Comparison of ENCODE assay signal across 13 cellular contexts in genomic region chr2:10254373-10255188, GRCh38. TPM values are rescaled to one million over a fixed set of nuclear protein-coding genes. Genes with fewer than 3 reads are reported as not detected.
DNase-seq lines count a peak whose midpoint lies in the region; ATAC-seq, FAIRE-seq and TF ChIP-seq lines count a peak whose summit lies in the region.
"Had no signal": no experiment of that assay in that cellular context is flagged by ENCODE, and none has a peak within 500 bp of the region (broad histone marks: within the 10 kb centered on the region; RNA-seq: fewer than 3 reads in every experiment).

No MANE protein-coding gene starts in this region.

- H3K36me3 Mint-ChIP-seq in CD14-positive monocyte = peaks cover 0 to 6% of the 10 kb centered on the region in 2 donors
- H3K36me3 Mint-ChIP-seq: CD8-positive, alpha-beta T cell had no signal

- peak; percentile 75 for ATAC-seq in HCT116
- ATAC-seq in HepG2 = peak; percentile 52
- ATAC-seq in GM21367 (IDR thresholded peaks at IDR 0.05; ENCODE audit: unreplicated experiment) = no peak
- ATAC-seq: CD8-positive, alpha-beta T cell had no signal

- intact Hi-C loops in CD14-positive monocyte (cut with micrococcal nuclease) = no loop called here
- intact Hi-C loops in HCT116 (cut with micrococcal nuclease) = no loop called here
- intact Hi-C loops in HepG2 (cut with micrococcal nuclease; ENCODE audit: unreplicated experiment) = no loop called here

- peaks cover 9 to 19% (median 16%) of the 10 kb centered on the region in 7 donors for H3K9me3 Mint-ChIP-seq in CD14-positive monocyte

- TF ChIP-seq POLR2A in HCT116 (IDR thresholded peaks at IDR 0.05; ENCODE audit: borderline replicate concordance, extremely low read depth, insufficient read depth, insufficient read length) (no peak), HepG2 (IDR thresholded peaks at IDR 0.05; ENCODE audit: insufficient read depth in 1 of 2, low read depth in 2 of 2, low read length in 2 of 2) (no peak)

- 0 out of 2 replicates have a peak overlapping the region, but pooled peaks have one; percentile 1 for H3K9ac ChIP-seq in HCT116 (ENCODE audit: low read length)
- H3K9ac ChIP-seq in SK-N-SH = no peak overlapping the region
- H3K9ac ChIP-seq in HepG2 (ENCODE audit: insufficient read depth, low read depth, low read length) = no peak overlapping the region

- H3K9me2 ChIP-seq in HCT116 (ENCODE audit: insufficient read depth) (no peaks in the 10 kb centered on the region), SK-N-SH (no peaks in the 10 kb centered on the region)

- CTCF ChIA-PET in HCT116 (lab: Charles Lee) = no interaction called here
- CTCF ChIA-PET in SK-N-SH (lab: Yijun Ruan, JAX) = interaction anchor here (2.1 kb wide), 1 partner anchor 11 kb away, joined by 5 read pairs; no protein-coding TSS in a partner anchor
- CTCF ChIA-PET in HepG2 (lab: Yijun Ruan, JAX; ENCODE audit: low intra/inter-chr PET ratio, low total read pairs) = no interaction called here

- in situ Hi-C loops in HepG2 (cut with HindIII; ENCODE audit: extremely low pct_ligation_motif_present, low pct_unique_long_range_greater_than_20kb) = no loop called here

- TF ChIP-seq CTCF in CD14-positive monocyte (IDR thresholded peaks at IDR 0.05) (no peak), HCT116 (IDR thresholded peaks at IDR 0.05 in 2 of 3, conservative IDR thresholded peaks at IDR 0.05 in 1 of 3; ENCODE audit: borderline replicate concordance in 1 of 3, insufficient read depth in 1 of 3, low read depth in 2 of 3, low read length in 2 of 3) (no peak), SK-N-SH (IDR thresholded peaks at IDR 0.05) (no peak), HepG2 (CRISPR knock-in tag; IDR thresholded peaks at IDR 0.05) (no peak)

- TF ChIP-seq EP300 in SK-N-SH (IDR thresholded peaks at IDR 0.05; ENCODE audit: borderline replicate concordance in 1 of 2, low read depth in 1 of 2, low read length in 1 of 2) (no peak), HepG2 (IDR thresholded peaks at IDR 0.05; ENCODE audit: low read depth in 2 of 2, low read length in 2 of 2) (no peak), HepG2 (CRISPR knock-in tag; IDR thresholded peaks at IDR 0.05; ENCODE audit: borderline replicate concordance) (no peak)

- H3K4me3 Mint-ChIP-seq in CD14-positive monocyte = peak overlapping the region in 1 of 2 donors; percentile 44
- H3K4me3 Mint-ChIP-seq: CD8-positive, alpha-beta T cell had no signal

- H3K4me3 ChIP-seq in HCT116 (replicated peaks in 1 of 2; ENCODE audit: low read depth in 1 of 2, low read length in 2 of 2) = no peak overlapping the region
- no peak overlapping the region for H3K4me3 ChIP-seq in SK-N-SH (ENCODE audit: low read depth in 2 of 2, low read length in 1 of 2)
- H3K4me3 ChIP-seq in HepG2 (replicated peaks in 1 of 3; ENCODE audit: insufficient read depth in 1 of 3, low read depth in 2 of 3, low read length in 3 of 3) = no peak overlapping the region; a peak in 1 of 6 replicates
- H3K4me3 ChIP-seq: skin epidermis had no signal

- BruUV-seq in HCT116 (replicated peaks; lab: Mats Ljungman, UMichigan) (no TSS peak), HepG2 (replicated peaks; lab: Mats Ljungman, UMichigan) (no TSS peak)

- H3K27me3 Mint-ChIP-seq in CD14-positive monocyte (ENCODE audit: low read depth in 3 of 3) = peaks cover 26 to 48% (median 39%) of the 10 kb centered on the region in 3 donors

- H4K20me1 ChIP-seq in HCT116 (ENCODE audit: insufficient read depth) (no peaks in the 10 kb centered on the region), SK-N-SH (ENCODE audit: insufficient read depth) (no peaks in the 10 kb centered on the region), HepG2 (ENCODE audit: insufficient read depth, low read length) (no peaks in the 10 kb centered on the region)

- DNase-seq in CD14-positive monocyte (ENCODE audit: low spot score) (peak; percentile 19), HCT116 (ENCODE audit: low read depth, low spot score) (no peak), SK-N-SH (peak; percentile 68), HepG2 (ENCODE audit: low spot score) (no peak), NCI-H524 (lab: John Stamatoyannopoulos, UW) (no peak), DMS79 treated with DMSO at 0.1 percent for 48 hours (lab: John Stamatoyannopoulos, UW) (no peak)
- no peak for DNase-seq in NK-92 treated with Interleukin-12 subunit alpha and Interleukin-12 subunit beta, amount 100 ng/mL, for 24 hours (lab: John Stamatoyannopoulos, UW)
- DNase-seq: activated T-cell treated with anti-CD3 and anti-CD28 coated beads, Interleukin-2, amount 50 U/mL, for 48 hours; NCI-H1105 treated with DMSO at 0.1 percent for 48 hours had no signal

- H3F3A ChIP-seq in SK-N-SH (replicated peaks; ENCODE audit: insufficient read depth) = no peaks in the 10 kb centered on the region

- H3K36me3 ChIP-seq in HCT116 (ENCODE audit: control insufficient read depth in 1 of 2, insufficient read depth in 2 of 2, low read length in 2 of 2) (no peaks in the 10 kb centered on the region), SK-N-SH (replicated peaks in 1 of 2; ENCODE audit: control insufficient read depth in 1 of 2, insufficient read depth in 2 of 2, low read length in 1 of 2) (no peaks in the 10 kb centered on the region), HepG2 (replicated peaks in 1 of 2; ENCODE audit: control insufficient read depth in 1 of 2, insufficient read depth in 2 of 2, low read length in 2 of 2) (no peaks in the 10 kb centered on the region)

- peaks cover 5 to 25% of the 10 kb centered on the region in 2 experiments; a peak in 3 of 4 replicates for H3K4me1 ChIP-seq in HCT116 (ENCODE audit: control insufficient read depth in 1 of 2, insufficient read depth in 2 of 2, low read length in 2 of 2)
- peaks cover 0 to 33% of the 10 kb centered on the region in 2 experiments; a peak in 1 of 4 replicates for H3K4me1 ChIP-seq in SK-N-SH (ENCODE audit: control insufficient read depth in 1 of 2, insufficient read depth in 2 of 2, low read depth in 1 of 2, low read length in 1 of 2)
- peaks cover 18% of the 10 kb centered on the region for H3K4me1 ChIP-seq in HepG2 (ENCODE audit: insufficient read depth, low read length)

- peaks cover 9% of the 10 kb centered on the region for H3K4me1 Mint-ChIP-seq in CD14-positive monocyte

- H3K27me3 ChIP-seq in HCT116 (ENCODE audit: insufficient read depth, low read length) = no peaks in the 10 kb centered on the region
- H3K27me3 ChIP-seq in SK-N-SH (ENCODE audit: insufficient read depth) = no peaks in the 10 kb centered on the region
- H3K27me3 ChIP-seq in HepG2 (ENCODE audit: control insufficient read depth in 1 of 2, insufficient read depth in 2 of 2, low read length in 2 of 2) = peaks cover 28 to 62% of the 10 kb centered on the region in 2 experiments

- H3K27ac ChIP-seq in HCT116 (ENCODE audit: low read depth, low read length) (no peak overlapping the region; the same call in 1 of the 2 replicates), SK-N-SH (ENCODE audit: low read depth in 2 of 2, low read length in 1 of 2) (peak overlapping the region in 1 of 2 experiments; percentile 1; a peak in 1 of 4 replicates), HepG2 (ENCODE audit: extremely low read length, insufficient read depth, low read length) (no peak overlapping the region)
- H3K27ac ChIP-seq: epithelial cell of prostate, skin epidermis had no signal

- TF ChIP-seq RAD21 in HCT116 (IDR thresholded peaks at IDR 0.05; ENCODE audit: low read depth) = no peak; the same call in 1 of the 2 replicates
- TF ChIP-seq RAD21 in SK-N-SH (IDR thresholded peaks at IDR 0.05; ENCODE audit: low read length) = no peak
- no peak for TF ChIP-seq RAD21 in HepG2 (CRISPR knock-in tag; IDR thresholded peaks at IDR 0.05)

- H3K4me2 ChIP-seq in HCT116 (ENCODE audit: low read length) = peak overlapping the region; percentile 49
- no peak overlapping the region for H3K4me2 ChIP-seq in SK-N-SH
- peak overlapping the region; percentile 13; the same call in 1 of the 2 replicates for H3K4me2 ChIP-seq in HepG2 (ENCODE audit: low read depth, low read length)

- FAIRE-seq in HepG2 (lab: Jason Lieb, UNC) = no peak

- H2AFZ ChIP-seq in HCT116 (ENCODE audit: low read depth, low read length, poor library complexity, severe bottlenecking) = peak overlapping the region; percentile 22
- H2AFZ ChIP-seq in SK-N-SH (ENCODE audit: low read depth) = no peak overlapping the region
- H2AFZ ChIP-seq in HepG2 (ENCODE audit: low read length) = no peak overlapping the region

- peak overlapping the region in 3 of 7 donors; percentile 41 to 70 (median 46) for H3K27ac Mint-ChIP-seq in CD14-positive monocyte
- H3K27ac Mint-ChIP-seq: CD8-positive, alpha-beta T cell had no signal

- H3K79me2 ChIP-seq in HCT116 (ENCODE audit: insufficient read depth, low read length) (no peaks in the 10 kb centered on the region), SK-N-SH (ENCODE audit: insufficient read depth) (no peaks in the 10 kb centered on the region), HepG2 (ENCODE audit: insufficient read depth, low read length) (no peaks in the 10 kb centered on the region)

- POLR2A ChIA-PET in HCT116 (lab: Charles Lee) (no interaction called here), SK-N-SH (lab: Yijun Ruan, JAX) (no interaction called here), HepG2 (lab: Yijun Ruan, JAX) (interaction anchor here (1.6 kb wide), 1 partner anchor 47 kb away, joined by 4 read pairs; no protein-coding TSS in a partner anchor)

- WGBS in SK-N-SH (ENCODE audit: low lambda C conversion rate) = 80% methylated on average over 26 of the region's 31 CpGs
- 65% methylated on average over 29 of the region's 31 CpGs for WGBS in HepG2 (ENCODE audit: low lambda C conversion rate)

- RAD21 ChIA-PET in HCT116 (lab: Charles Lee; ENCODE audit: low non-redundant PET in 1 of 2, low total read pairs in 2 of 2, uncharacterized antibody in 2 of 2, unreplicated experiment in 2 of 2) = interaction anchor here in 1 of 2 experiments (0.7 kb wide), 1 partner anchor 35 kb away, joined by 3 read pairs; no protein-coding TSS in a partner anchor

- H3K9me3 ChIP-seq in HCT116 (ENCODE audit: control insufficient read depth in 1 of 2, insufficient read depth in 1 of 2, low read depth in 1 of 2, low read length in 2 of 2) (peaks cover under 1 to 10% of the 10 kb centered on the region in 2 experiments; a peak in 2 of 4 replicates), SK-N-SH (peaks cover 10% of the 10 kb centered on the region), HepG2 (ENCODE audit: low read length) (peaks cover 11% of the 10 kb centered on the region)

RNA-seq across cellular contexts. Expression of gene HPCAL1, which starts 48.1 kb away (rescaled TPM):
- polyA plus RNA-seq in CD14-positive monocyte (10 to 100 TPM; 98.0 to 99.5 TPM), SK-N-SH (2012; rRNA removed) (34.6 and 77.0 TPM in 2 replicates), HepG2 (2011; rRNA removed) (29.5 and 38.6 TPM in 2 replicates)
- total RNA-seq in HCT116 (2021; ENCODE audit: unreplicated experiment) (111 TPM), HepG2 (2016; rRNA removed; fragmentation: Illumina TruSeq; extraction: Trizol) (23.3 and 29.9 TPM in 2 replicates)
- polyA plus RNA-seq in HCT116 (2012) = 173 and 207 TPM in 2 replicates
- polyA plus RNA-seq in SK-N-SH (2012; cell fraction: cytosol; rRNA removed) = 42.6 and 64.9 TPM in 2 replicates
- 45.4 and 53.6 TPM in 2 replicates for polyA plus RNA-seq in SK-N-SH (2012; cell fraction: nucleus; rRNA removed)
- total RNA-seq in HepG2 (2016; cell fraction: cytosol; rRNA removed; fragmentation: Illumina TruSeq; extraction: Trizol; ENCODE audit: low read depth) = 43.0 and 51.2 TPM in 2 replicates
- 21.4 and 28.1 TPM in 2 replicates for total RNA-seq in HepG2 (2016; cell fraction: insoluble cytoplasmic fraction; rRNA removed; fragmentation: Illumina TruSeq; extraction: Trizol)
- 50.7 and 67.7 TPM in 2 replicates for total RNA-seq in HepG2 (2016; cell fraction: membrane; rRNA removed; fragmentation: Illumina TruSeq; extraction: Trizol)
- total RNA-seq in HepG2 (2016; cell fraction: nucleus; rRNA removed; fragmentation: Illumina TruSeq; extraction: Trizol) = 12.9 and 16.1 TPM in 2 replicates
- polyA plus RNA-seq in HepG2 (2011; cell fraction: cytosol; rRNA removed) = 29.8 and 35.9 TPM in 2 replicates
- polyA plus RNA-seq in HepG2 (2011; cell fraction: nucleus; rRNA removed) = 54.3 and 60.0 TPM in 2 replicates
- 46.0 and 46.8 TPM in 2 replicates for polyA plus RNA-seq in HepG2 (2012)
- polyA plus RNA-seq in HepG2 (2016; cell fraction: cytosol; fragmentation: Illumina TruSeq; extraction: Trizol; ENCODE audit: low read depth) = 37.1 and 47.1 TPM in 2 replicates
- 24.6 and 35.5 TPM in 2 replicates for polyA plus RNA-seq in HepG2 (2016; cell fraction: insoluble cytoplasmic fraction; fragmentation: Illumina TruSeq; extraction: Trizol; ENCODE audit: low read depth)
- 54.6 and 65.1 TPM in 2 replicates for polyA plus RNA-seq in HepG2 (2016; cell fraction: membrane; fragmentation: Illumina TruSeq; extraction: Trizol; ENCODE audit: low read depth)
- 30.3 and 35.7 TPM in 2 replicates for polyA plus RNA-seq in HepG2 (2016; cell fraction: nucleus; fragmentation: Illumina TruSeq; extraction: Trizol; ENCODE audit: insufficient read depth, low read depth)
- polyA minus RNA-seq in HepG2 (2011; rRNA and poly(A)+ RNA removed; ENCODE audit: low replicate concordance) = 26.5 and 27.7 TPM in 2 replicates
- polyA minus RNA-seq in HepG2 (2011; cell fraction: cytosol; rRNA and poly(A)+ RNA removed) = 19.4 and 20.4 TPM in 2 replicates
- 12.6 and 15.5 TPM in 2 replicates for polyA minus RNA-seq in HepG2 (2011; cell fraction: nucleus; rRNA and poly(A)+ RNA removed)

Comparison
In these comparisons a context has a peak if more than half of its experiments do, and no peak if none do; other contexts are left out.
1. DNase-seq: peak in CD14-positive monocyte (single experiment) and SK-N-SH (single experiment); none in HCT116 (single experiment), HepG2 (single experiment), NCI-H524 (0 of 2), DMS79 treated with DMSO at 0.1 percent for 48 hours (single experiment) and NK-92 treated with Interleukin-12 subunit alpha and Interleukin-12 subunit beta, amount 100 ng/mL, for 24 hours (single experiment).